2 cellular contexts compared by ENCODE assay signal in the genomic region with DNA sequence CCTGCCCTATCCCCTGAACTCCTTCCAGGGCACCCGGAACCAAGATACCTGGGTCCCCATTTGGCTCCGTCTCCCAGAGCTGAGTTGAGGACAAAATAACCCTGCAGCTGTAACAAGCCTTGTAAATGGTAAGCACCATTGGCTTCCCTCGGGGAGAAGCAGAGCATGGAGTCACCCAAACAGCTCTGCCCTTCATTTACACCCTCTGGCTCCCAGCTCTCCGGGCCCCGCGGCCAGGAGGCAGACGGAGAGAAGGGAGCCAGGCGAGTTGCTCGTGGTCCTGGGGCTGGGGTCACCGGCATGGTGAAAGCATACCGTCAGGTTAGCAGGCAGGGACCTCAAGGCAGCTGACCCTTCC.
TF ChIP-seq lines count a peak whose summit lies in the region.

No MANE protein-coding gene starts in this region.

TF ChIP-seq in A549, 52 proteins besides CTCF, POLR2A, EP300 and RAD21:
- TF ChIP-seq FOSB (CRISPR knock-in tag; IDR thresholded peaks at IDR 0.05), result no peak
- no peak for TF ChIP-seq SMC3 (IDR thresholded peaks at IDR 0.05)
- no peak for TF ChIP-seq KDM1A (IDR thresholded peaks at IDR 0.05; ENCODE audit: low read depth)
- TF ChIP-seq, protein P1, sequence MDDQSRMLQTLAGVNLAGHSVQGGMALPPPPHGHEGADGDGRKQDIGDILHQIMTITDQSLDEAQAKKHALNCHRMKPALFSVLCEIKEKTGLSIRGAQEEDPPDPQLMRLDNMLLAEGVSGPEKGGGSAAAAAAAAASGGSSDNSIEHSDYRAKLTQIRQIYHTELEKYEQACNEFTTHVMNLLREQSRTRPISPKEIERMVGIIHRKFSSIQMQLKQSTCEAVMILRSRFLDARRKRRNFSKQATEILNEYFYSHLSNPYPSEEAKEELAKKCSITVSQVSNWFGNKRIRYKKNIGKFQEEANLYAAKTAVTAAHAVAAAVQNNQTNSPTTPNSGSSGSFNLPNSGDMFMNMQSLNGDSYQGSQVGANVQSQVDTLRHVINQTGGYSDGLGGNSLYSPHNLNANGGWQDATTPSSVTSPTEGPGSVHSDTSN (IDR thresholded peaks at IDR 0.05), result no peak
- no peak for TF ChIP-seq ZFP36 (IDR thresholded peaks at IDR 0.05; ENCODE audit: borderline replicate concordance, partially characterized antibody)
- TF ChIP-seq CEBPB (IDR thresholded peaks at IDR 0.05), result no peak
- TF ChIP-seq HES2 (IDR thresholded peaks at IDR 0.05), result no peak
- TF ChIP-seq FOSL2 (IDR thresholded peaks at IDR 0.05), result no peak
- no peak for TF ChIP-seq FOSL2 (CRISPR knock-in tag; IDR thresholded peaks at IDR 0.05)
- no peak for TF ChIP-seq KDM5A (IDR thresholded peaks at IDR 0.05)
- TF ChIP-seq CBX2 (IDR thresholded peaks at IDR 0.05; ENCODE audit: borderline replicate concordance, low read depth), result no peak
- TF ChIP-seq, protein P2, sequence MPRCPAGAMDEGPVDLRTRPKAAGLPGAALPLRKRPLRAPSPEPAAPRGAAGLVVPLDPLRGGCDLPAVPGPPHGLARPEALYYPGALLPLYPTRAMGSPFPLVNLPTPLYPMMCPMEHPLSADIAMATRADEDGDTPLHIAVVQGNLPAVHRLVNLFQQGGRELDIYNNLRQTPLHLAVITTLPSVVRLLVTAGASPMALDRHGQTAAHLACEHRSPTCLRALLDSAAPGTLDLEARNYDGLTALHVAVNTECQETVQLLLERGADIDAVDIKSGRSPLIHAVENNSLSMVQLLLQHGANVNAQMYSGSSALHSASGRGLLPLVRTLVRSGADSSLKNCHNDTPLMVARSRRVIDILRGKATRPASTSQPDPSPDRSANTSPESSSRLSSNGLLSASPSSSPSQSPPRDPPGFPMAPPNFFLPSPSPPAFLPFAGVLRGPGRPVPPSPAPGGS (IDR thresholded peaks at IDR 0.05), result no peak
- TF ChIP-seq HMGXB4 (CRISPR knock-in tag; IDR thresholded peaks at IDR 0.05; ENCODE audit: borderline replicate concordance), result no peak
- TF ChIP-seq MAZ (IDR thresholded peaks at IDR 0.05; ENCODE audit: borderline replicate concordance, low read depth, low read length), result no peak
- TF ChIP-seq CBX8 (IDR thresholded peaks at IDR 0.05), result no peak

TF ChIP-seq in HCT116, 20 proteins besides CTCF, POLR2A, EP300 and RAD21:
- TF ChIP-seq ZBTB33 (IDR thresholded peaks at IDR 0.05; ENCODE audit: extremely low read depth, insufficient replicate concordance, low read length) (no peak), ZNF274 (IDR thresholded peaks at IDR 0.05; ENCODE audit: low read depth, low read length) (no peak)
